4 cellular contexts compared by ENCODE assay signal in genomic region chr1:16898298-16898697, GRCh38. TPM values are rescaled to one million over a fixed set of nuclear protein-coding genes. Genes with fewer than 3 reads are reported as not detected.
"Had no signal": no experiment of that assay in that cellular context is flagged by ENCODE, and none has a peak within 500 bp of the region (broad histone marks: within the 10 kb centered on the region; RNA-seq: fewer than 3 reads in every experiment).

No MANE protein-coding gene starts in this region.

RNA-seq across cellular contexts. Expression of gene RNU1-2, which starts 2.5 kb away (rescaled TPM):
- total RNA-seq: fibroblast of villous mesenchyme had no signal
- polyA plus RNA-seq: esophagus, fibroblast of lung, urinary bladder had no signal
